ENCODE assay signal across 11 cellular contexts in genomic region chr18:76456018-76456750, GRCh38. TPM values are rescaled to one million over a fixed set of nuclear protein-coding genes. Genes with fewer than 3 reads are reported as not detected.
DNase-seq lines count a peak whose midpoint lies in the region; ATAC-seq and TF ChIP-seq lines count a peak whose summit lies in the region.
"Had no signal": no experiment of that assay in that cellular context is flagged by ENCODE, and none has a peak within 500 bp of the region (broad histone marks: within the 10 kb centered on the region; RNA-seq: fewer than 3 reads in every experiment).

No MANE protein-coding gene starts in this region.

- H3K27ac ChIP-seq in BLaER1 (no peak overlapping the region), gastroesophageal sphincter (peak overlapping the region in 2 of 4 donors; percentile 26 to 35)

- ATAC-seq in GM18502 (IDR thresholded peaks at IDR 0.05; ENCODE audit: poor library complexity, unreplicated experiment) (peak; percentile 48), WTC11 (no peak), gastroesophageal sphincter (no peak)

- WGBS in gastroesophageal sphincter (ENCODE audit: low coverage in 1 of 2), 2 donors, result 90% methylated on average over 11 of the region's 16 CpGs; no CpG with 5 or more reads in 1 of the 2 donors

- peaks cover 100% of the 10 kb centered on the region for H4K20me1 ChIP-seq in BLaER1

- TF ChIP-seq CTCF in WTC11 (IDR thresholded peaks at IDR 0.05) (no peak), nephron progenitor cell (IDR thresholded peaks at IDR 0.05) (no peak), gastroesophageal sphincter (IDR thresholded peaks at IDR 0.05) (no peak)

- DNase-seq in WTC11 (ENCODE audit: low spot score) (no peak), nephron progenitor cell (no peak), NCI-H2107 (lab: John Stamatoyannopoulos, UW) (no peak), SW 1271 (lab: John Stamatoyannopoulos, UW) (no peak)
- no peak for DNase-seq in stimulated activated CD4-positive, alpha-beta T cell treated with anti-CD3 and anti-CD28 coated beads, Interleukin-2, amount 100 ng/mL, for 24 hours
- DNase-seq: activated CD4-positive, alpha-beta T cell treated with anti-CD3 and anti-CD28 coated beads, Interleukin-2, amount 10 ng/mL, durations not matched to agents 7 days and 5 days; NCI-H2081; NCI-H774 had no signal

- H3K27ac Mint-ChIP-seq in WTC11, result peak overlapping the region; percentile 56; the same call in 1 of the 2 replicates
- H3K27ac Mint-ChIP-seq in nephron progenitor cell, result peak overlapping the region; percentile 66
- H3K27ac Mint-ChIP-seq: activated CD4-positive, alpha-beta T cell treated with anti-CD3 and anti-CD28 coated beads, Interleukin-2, amount 10 ng/mL, durations not matched to agents 7 days and 5 days had no signal

- H3K4me3 ChIP-seq in BLaER1 (no peak overlapping the region), gastroesophageal sphincter (no peak overlapping the region)

- H3K4me1 Mint-ChIP-seq in WTC11, result peaks cover 68% of the 10 kb centered on the region
- H3K4me1 Mint-ChIP-seq in nephron progenitor cell, result peaks cover 97% of the 10 kb centered on the region

- CTCF ChIA-PET in WTC11 (lab: Charles Lee), result interaction anchor here (0.7 kb wide), 1 partner anchor 53 kb away, joined by 3 read pairs; no protein-coding TSS in a partner anchor

- TF ChIP-seq EP300 in gastroesophageal sphincter (IDR thresholded peaks at IDR 0.05), result no peak

- H3K4me1 ChIP-seq in BLaER1 (peaks cover 88% of the 10 kb centered on the region), gastroesophageal sphincter (peaks cover 0 to 96% (median 39%) of the 10 kb centered on the region in 3 donors)

- H3K4me3 Mint-ChIP-seq in WTC11 (no peak overlapping the region), nephron progenitor cell (no peak overlapping the region)
- H3K4me3 Mint-ChIP-seq: activated CD4-positive, alpha-beta T cell treated with anti-CD3 and anti-CD28 coated beads, Interleukin-2, amount 10 ng/mL, durations not matched to agents 7 days and 5 days had no signal

- H3K9me3 Mint-ChIP-seq in WTC11, result no peaks in the 10 kb centered on the region
- H3K9me3 Mint-ChIP-seq in nephron progenitor cell, result no peaks in the 10 kb centered on the region
- H3K9me3 Mint-ChIP-seq: activated CD4-positive, alpha-beta T cell treated with anti-CD3 and anti-CD28 coated beads, Interleukin-2, amount 10 ng/mL, durations not matched to agents 7 days and 5 days had no signal

- H3K36me3 Mint-ChIP-seq in WTC11 (peaks cover 4% of the 10 kb centered on the region; the same call in 1 of the 2 replicates), nephron progenitor cell (ENCODE audit: low read depth) (peaks cover 28% of the 10 kb centered on the region)

- POLR2A ChIA-PET in WTC11 (lab: Charles Lee), result no interaction called here

- peaks cover 30% of the 10 kb centered on the region for H3K36me3 ChIP-seq in BLaER1
- H3K36me3 ChIP-seq in gastroesophageal sphincter, result peaks cover 0 to 5% of the 10 kb centered on the region in 2 donors

- H3K4me2 ChIP-seq in BLaER1, result peak overlapping the region; percentile 59

- TF ChIP-seq POLR2A in gastroesophageal sphincter (IDR thresholded peaks at IDR 0.05), result no peak

- H3K9me3 ChIP-seq in BLaER1 (no peaks in the 10 kb centered on the region), gastroesophageal sphincter (no peaks in the 10 kb centered on the region)

- H3K9ac ChIP-seq in BLaER1, result peak overlapping the region; percentile 28; the same call in 1 of the 2 replicates

- H3K27me3 ChIP-seq in BLaER1 (no peaks in the 10 kb centered on the region), gastroesophageal sphincter (no peaks in the 10 kb centered on the region)

- H3K27me3 Mint-ChIP-seq in WTC11 (ENCODE audit: low read depth), result peaks cover 23% of the 10 kb centered on the region
- H3K27me3 Mint-ChIP-seq in nephron progenitor cell (ENCODE audit: low read depth, poor library complexity), result peaks cover 2% of the 10 kb centered on the region

TF ChIP-seq in WTC11, 78 proteins besides CTCF, POLR2A, EP300 and RAD21:
- no peak for TF ChIP-seq ZNF138 (CRISPR knock-in tag; conservative IDR thresholded peaks at IDR 0.05)
- no peak for TF ChIP-seq GRHL2 (CRISPR knock-in tag; IDR thresholded peaks at IDR 0.05; ENCODE audit: insufficient replicate concordance, severe bottlenecking)

RNA-seq across cellular contexts. Expression of gene ZNF516, which starts 38.9 kb away (rescaled TPM):
- total RNA-seq in WTC11 (2021) (47.3 to 58.6 TPM (median 50.1 TPM) in 3 replicates), gastroesophageal sphincter (10 to 100 TPM; 17.8 to 43.8 (median 29.9) TPM)
